In the genomic region with DNA sequence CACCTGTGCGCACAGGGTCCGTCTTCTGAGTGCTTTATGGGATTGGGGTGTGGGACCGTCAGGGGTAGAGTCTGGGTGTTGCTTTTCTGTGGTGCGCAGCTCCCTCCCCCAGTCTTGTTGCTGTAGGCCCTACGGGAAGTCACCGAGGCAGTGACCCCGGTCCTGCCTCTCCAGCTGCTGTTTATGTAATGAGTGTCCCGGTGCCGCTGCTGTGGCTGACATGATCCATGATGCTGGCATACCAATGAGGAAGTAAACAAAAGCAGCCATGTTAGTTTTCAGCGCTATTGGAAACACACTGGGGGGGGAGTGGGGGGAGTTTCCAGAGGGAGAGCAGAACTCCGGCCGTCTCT, we compare ENCODE assay signal across 8 cellular contexts. TPM values are rescaled to one million over a fixed set of nuclear protein-coding genes. Genes with fewer than 3 reads are reported as not detected.
DNase-seq lines count a peak whose midpoint lies in the region; ATAC-seq lines count a peak whose summit lies in the region.

No MANE protein-coding gene starts in this region.

- DNase-seq in COLO829 (ENCODE audit: low spot score) = peak; percentile 10
- DNase-seq in Jurkat, Clone E6-1 (ENCODE audit: low read depth, low spot score) = no peak
- peak in 3 of 5 donors; percentile 42 to 61 (median 47) for DNase-seq in T-helper 1 cell
- DNase-seq in caudate nucleus (lab: John Stamatoyannopoulos, UW) = peak in 57 of 61 donors; percentile 27 to 86 (median 71)
- DNase-seq in kidney glomerular epithelial cell (lab: John Stamatoyannopoulos, UW) = peak; percentile 55
- peak; percentile 57 for DNase-seq in stimulated activated CD8-positive, alpha-beta memory T cell treated with anti-CD3 and anti-CD28 coated beads, Interleukin-4, amount 100 ng/mL, for 48 hours

- H3K27ac ChIP-seq in caudate nucleus (ENCODE audit: low read depth, low read length) = peak overlapping the region; percentile 99

- H3K4me3 ChIP-seq in Jurkat, Clone E6-1 (ENCODE audit: low read length) = peak overlapping the region; percentile 68

- ATAC-seq in GM21526 (IDR thresholded peaks at IDR 0.05; ENCODE audit: low FRiP score, unreplicated experiment) = no peak
- no peak for ATAC-seq in GM18517 (IDR thresholded peaks at IDR 0.05; ENCODE audit: unreplicated experiment)

RNA-seq across cellular contexts. Expression of gene TRIM8, which starts 1.1 kb away (rescaled TPM):
- polyA plus RNA-seq in Jurkat, Clone E6-1 (2012; ENCODE audit: insufficient read depth, insufficient read length) = 42.6 TPM
